In the genomic region with DNA sequence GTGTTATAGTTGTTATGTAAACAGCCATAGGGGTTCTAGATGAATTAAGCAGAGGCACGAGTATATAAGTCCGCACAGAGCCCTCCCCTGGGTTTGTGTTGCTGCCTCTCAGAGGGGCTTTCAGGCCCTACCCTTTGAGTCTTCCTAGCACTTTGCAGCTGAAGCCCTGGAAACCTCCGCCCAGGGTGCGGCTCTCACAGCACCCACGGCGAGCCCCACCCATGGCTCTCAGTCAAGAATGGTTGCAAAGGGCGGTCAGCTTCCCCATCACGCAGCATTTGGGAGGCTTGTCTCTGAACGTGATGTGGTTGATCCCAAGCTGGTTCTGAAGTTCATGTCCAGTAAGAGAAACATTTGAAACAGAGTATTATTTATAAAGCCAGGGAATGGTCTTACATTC, we compare ENCODE assay signal across 16 cellular contexts. TPM values are rescaled to one million over a fixed set of nuclear protein-coding genes. Genes with fewer than 3 reads are reported as not detected.
DNase-seq lines count a peak whose midpoint lies in the region; ATAC-seq and TF ChIP-seq lines count a peak whose summit lies in the region.
"Had no signal": no experiment of that assay in that cellular context is flagged by ENCODE, and none has a peak within 500 bp of the region (broad histone marks: within the 10 kb centered on the region; RNA-seq: fewer than 3 reads in every experiment).

No MANE protein-coding gene starts in this region.

- TF ChIP-seq CTCF in natural killer cell (IDR thresholded peaks at IDR 0.05): no peak
- TF ChIP-seq CTCF in upper lobe of right lung (IDR thresholded peaks at IDR 0.05): no peak

- H3K27me3 Mint-ChIP-seq in natural killer cell treated with Interleukin-12 subunit alpha and Interleukin-12 subunit beta and Interleukin-15 and Interleukin-18, amount 100 ng/mL, for 72 hours: peaks cover 16 to 20% of the 10 kb centered on the region in 2 donors
- H3K27me3 Mint-ChIP-seq in natural killer cell (ENCODE audit: low read depth in 2 of 2): peaks cover 18 to 29% of the 10 kb centered on the region in 2 donors
- H3K27me3 Mint-ChIP-seq in activated T-helper 17 cell treated with anti-CD3 and anti-CD28 coated beads, Interleukin-2, amount 50 U/mL, for 72 hours: peaks cover 21% of the 10 kb centered on the region

- no peak overlapping the region for H3K27ac ChIP-seq in upper lobe of right lung
- H3K27ac ChIP-seq: GM23248 had no signal

- no peak overlapping the region for H3K4me3 ChIP-seq in upper lobe of right lung
- H3K4me3 ChIP-seq: GM23248, HAP-1 had no signal

- no peaks in the 10 kb centered on the region for H3K36me3 Mint-ChIP-seq in natural killer cell treated with Interleukin-12 subunit alpha and Interleukin-12 subunit beta and Interleukin-15 and Interleukin-18, amount 100 ng/mL, for 72 hours
- no peaks in the 10 kb centered on the region for H3K36me3 Mint-ChIP-seq in natural killer cell
- no peaks in the 10 kb centered on the region for H3K36me3 Mint-ChIP-seq in activated T-helper 17 cell treated with anti-CD3 and anti-CD28 coated beads, Interleukin-2, amount 50 U/mL, for 72 hours (ENCODE audit: low read depth)
- H3K36me3 Mint-ChIP-seq: CD4-positive, CD25-positive, alpha-beta regulatory T cell; CD8-positive, alpha-beta memory T cell had no signal

- H3K27ac Mint-ChIP-seq in natural killer cell treated with Interleukin-12 subunit alpha and Interleukin-12 subunit beta and Interleukin-15 and Interleukin-18, amount 100 ng/mL, for 72 hours: no peak overlapping the region
- H3K27ac Mint-ChIP-seq in natural killer cell: no peak overlapping the region
- H3K27ac Mint-ChIP-seq in activated T-helper 17 cell treated with anti-CD3 and anti-CD28 coated beads, Interleukin-2, amount 50 U/mL, for 72 hours: no peak overlapping the region
- H3K27ac Mint-ChIP-seq: CD4-positive, CD25-positive, alpha-beta regulatory T cell had no signal

- peak overlapping the region; percentile 7 for H3K4me3 Mint-ChIP-seq in natural killer cell treated with Interleukin-12 subunit alpha and Interleukin-12 subunit beta and Interleukin-15 and Interleukin-18, amount 100 ng/mL, for 72 hours
- no peak overlapping the region for H3K4me3 Mint-ChIP-seq in natural killer cell
- H3K4me3 Mint-ChIP-seq in activated T-helper 17 cell treated with anti-CD3 and anti-CD28 coated beads, Interleukin-2, amount 50 U/mL, for 72 hours: peak overlapping the region; percentile 7
- H3K4me3 Mint-ChIP-seq: CD4-positive, CD25-positive, alpha-beta regulatory T cell; CD8-positive, alpha-beta memory T cell had no signal

- H3K36me3 ChIP-seq in upper lobe of right lung: no peaks in the 10 kb centered on the region
- H3K36me3 ChIP-seq: BE2C, HAP-1 had no signal

- no peaks in the 10 kb centered on the region for H3K9me3 ChIP-seq in upper lobe of right lung
- H3K9me3 ChIP-seq: BE2C, HAP-1 had no signal

- H3K4me1 ChIP-seq in upper lobe of right lung: no peaks in the 10 kb centered on the region
- H3K4me1 ChIP-seq: BE2C, HAP-1 had no signal

- peaks cover 8 to 32% of the 10 kb centered on the region in 2 donors for H3K4me1 Mint-ChIP-seq in natural killer cell treated with Interleukin-12 subunit alpha and Interleukin-12 subunit beta and Interleukin-15 and Interleukin-18, amount 100 ng/mL, for 72 hours (ENCODE audit: low read depth in 2 of 2)
- H3K4me1 Mint-ChIP-seq in natural killer cell: peaks cover 0 to 4% of the 10 kb centered on the region in 2 donors
- H3K4me1 Mint-ChIP-seq in activated T-helper 17 cell treated with anti-CD3 and anti-CD28 coated beads, Interleukin-2, amount 50 U/mL, for 72 hours: peaks cover 28% of the 10 kb centered on the region
- H3K4me1 Mint-ChIP-seq: CD8-positive, alpha-beta memory T cell had no signal

- intact Hi-C loops in natural killer cell (cut with micrococcal nuclease) (no loop called here), upper lobe of right lung (cut with DNase I) (no loop called here)

- ATAC-seq in natural killer cell treated with Interleukin-12 subunit alpha and Interleukin-12 subunit beta and Interleukin-15 and Interleukin-18, amount 100 ng/mL, for 72 hours: no peak
- ATAC-seq in natural killer cell (no peak), upper lobe of right lung (peak; percentile 5), HG02763 (IDR thresholded peaks at IDR 0.05; ENCODE audit: unreplicated experiment) (no peak)
- ATAC-seq in activated T-helper 17 cell treated with anti-CD3 and anti-CD28 coated beads, Interleukin-2, amount 50 U/mL, for 72 hours (replicated peaks): no peak
- no peak for ATAC-seq in stimulated activated naive CD8-positive, alpha-beta T cell treated with anti-CD3 and anti-CD28 coated beads, Interleukin-15, Interleukin-2, amounts not matched to agents 100 U/mL and 50 U/mL, for 24 hours

- DNase-seq in natural killer cell treated with Interleukin-12 subunit alpha and Interleukin-12 subunit beta and Interleukin-15 and Interleukin-18, amount 100 ng/mL, for 72 hours (ENCODE audit: low spot score): no peak
- no peak for DNase-seq in natural killer cell
- peak; percentile 86 for DNase-seq in mesenteric fat pad (ENCODE audit: low spot score)
- DNase-seq in upper lobe of right lung: no peak
- no peak for DNase-seq in NCI-H774 (lab: John Stamatoyannopoulos, UW)
- DNase-seq in stimulated activated naive CD8-positive, alpha-beta T cell treated with anti-CD3 and anti-CD28 coated beads, Interleukin-15, Interleukin-2, amounts not matched to agents 100 U/mL and 50 U/mL, for 24 hours: no peak
- DNase-seq: ACHN; BE2C; C1 segment of cervical spinal cord; CD4-positive, CD25-positive, alpha-beta regulatory T cell; CD8-positive, alpha-beta memory T cell; COR-L47; GM23248 had no signal

- H3K27me3 ChIP-seq in upper lobe of right lung: peaks cover 8% of the 10 kb centered on the region
- H3K27me3 ChIP-seq: BE2C had no signal

- H3K9me3 Mint-ChIP-seq in natural killer cell treated with Interleukin-12 subunit alpha and Interleukin-12 subunit beta and Interleukin-15 and Interleukin-18, amount 100 ng/mL, for 72 hours: no peaks in the 10 kb centered on the region
- no peaks in the 10 kb centered on the region for H3K9me3 Mint-ChIP-seq in natural killer cell
- H3K9me3 Mint-ChIP-seq in activated T-helper 17 cell treated with anti-CD3 and anti-CD28 coated beads, Interleukin-2, amount 50 U/mL, for 72 hours: no peaks in the 10 kb centered on the region
- H3K9me3 Mint-ChIP-seq: CD4-positive, CD25-positive, alpha-beta regulatory T cell; CD8-positive, alpha-beta memory T cell had no signal

RNA-seq across cellular contexts. Expression of a gene that starts 18.8 kb away (rescaled TPM):
- total RNA-seq in natural killer cell treated with Interleukin-12 subunit alpha and Interleukin-12 subunit beta and Interleukin-15 and Interleukin-18, amount 100 ng/mL, for 72 hours: 100 to 1,000 TPM in 1 of 2 donors, 10 to 100 TPM in 1; 88.1 to 120 TPM
- total RNA-seq in natural killer cell: 100 to 1,000 TPM in 1 of 3 donors, 10 to 100 TPM in 2; 66.7 to 115 (median 84.5) TPM
- 100 to 1,000 TPM; 140 to 216 TPM for total RNA-seq in activated T-helper 17 cell treated with anti-CD3 and anti-CD28 coated beads, Interleukin-2, amount 50 U/mL, for 72 hours
- total RNA-seq in mesenteric fat pad: 43.6 TPM
- 90.7 TPM for total RNA-seq in upper lobe of right lung
